In genomic region chr21:44938976-44939531, GRCh38 we compare ENCODE assay signal across 8 cellular contexts. TPM values are rescaled to one million over a fixed set of nuclear protein-coding genes. Genes with fewer than 3 reads are reported as not detected.
A peak's percentile ranks its signal among the peaks of the same experiment; 100 is the strongest.
DNase-seq lines count a peak whose midpoint lies in the region; ATAC-seq and TF ChIP-seq lines count a peak whose summit lies in the region.

No MANE protein-coding gene starts in this region.

- 74 to 81% methylated on average over 15 of the region's 15 CpGs for WGBS in sigmoid colon, 2 donors

- DNase-seq in T-helper 17 cell (no peak), glutamatergic neuron (no peak), sigmoid colon (peak; percentile 63), HT-29 (ENCODE audit: low spot score) (no peak), NCI-H748 (lab: John Stamatoyannopoulos, UW; ENCODE audit: unreplicated experiment) (no peak), NCI-H1105 (lab: John Stamatoyannopoulos, UW) (no peak)

- H3K4me1 Mint-ChIP-seq in T-helper 17 cell, result peaks cover 24% of the 10 kb centered on the region
- H3K4me1 Mint-ChIP-seq in glutamatergic neuron (ENCODE audit: low read depth, unreplicated experiment), result peaks cover 15% of the 10 kb centered on the region

- H3K36me3 Mint-ChIP-seq in T-helper 17 cell (ENCODE audit: low read depth), result peaks cover 2% of the 10 kb centered on the region
- H3K36me3 Mint-ChIP-seq in glutamatergic neuron (ENCODE audit: unreplicated experiment), result no peaks in the 10 kb centered on the region

- H3K4me3 Mint-ChIP-seq in T-helper 17 cell, result peak overlapping the region; percentile 95
- H3K4me3 Mint-ChIP-seq in glutamatergic neuron (ENCODE audit: unreplicated experiment), result peak overlapping the region; percentile 90

- no peak for TF ChIP-seq POLR2A in sigmoid colon (IDR thresholded peaks at IDR 0.05)

- ATAC-seq in T-helper 17 cell (no peak), GM21825 (IDR thresholded peaks at IDR 0.05; ENCODE audit: unreplicated experiment) (no peak)

- H3K9me3 ChIP-seq in T-helper 17 cell (ENCODE audit: control insufficient read depth, low read length, poor library complexity, severe bottlenecking), result no peaks in the 10 kb centered on the region
- no peaks in the 10 kb centered on the region for H3K9me3 ChIP-seq in sigmoid colon

- H3K4me1 ChIP-seq in sigmoid colon, result peaks cover 0 to 34% (median 27%) of the 10 kb centered on the region in 4 donors

- H3K27ac Mint-ChIP-seq in T-helper 17 cell, result peak overlapping the region; percentile 84
- H3K27ac Mint-ChIP-seq in glutamatergic neuron (ENCODE audit: unreplicated experiment), result peak overlapping the region; percentile 34

- peaks cover 8% of the 10 kb centered on the region for H3K9me3 Mint-ChIP-seq in glutamatergic neuron (ENCODE audit: unreplicated experiment)

- peak overlapping the region; percentile 39 to 81 (median 72) for H3K27ac ChIP-seq in sigmoid colon

- H3K27me3 Mint-ChIP-seq in T-helper 17 cell, result no peaks in the 10 kb centered on the region
- H3K27me3 Mint-ChIP-seq in glutamatergic neuron (ENCODE audit: unreplicated experiment), result peaks cover 13% of the 10 kb centered on the region

- peaks cover 0 to 10% (median 3%) of the 10 kb centered on the region in 4 donors for H3K36me3 ChIP-seq in sigmoid colon

- TF ChIP-seq EP300 in sigmoid colon (IDR thresholded peaks at IDR 0.05), result no peak

- peaks cover 0 to 3% (median 0%) of the 10 kb centered on the region in 3 donors for H3K27me3 ChIP-seq in sigmoid colon

- no peak for TF ChIP-seq CTCF in GM12875 (IDR thresholded peaks at IDR 0.05; ENCODE audit: borderline replicate concordance, insufficient read depth, low read depth, low read length)
- TF ChIP-seq CTCF in glutamatergic neuron (IDR thresholded peaks at IDR 0.05; ENCODE audit: partially characterized antibody, unreplicated experiment), result no peak
- TF ChIP-seq CTCF in sigmoid colon (IDR thresholded peaks at IDR 0.05), result no peak

- intact Hi-C loops in sigmoid colon (cut with DNase I), result no loop called here

- peak overlapping the region; percentile 96 for H3K4me3 ChIP-seq in GM12875 (ENCODE audit: low read depth, low read length)
- H3K4me3 ChIP-seq in sigmoid colon, result peak overlapping the region; percentile 83 to 96 (median 90)

RNA-seq across cellular contexts. Expression of gene SLX9, which starts 0.8 kb away (rescaled TPM):
- total RNA-seq in T-helper 17 cell (10 to 100 TPM; 14.0 to 15.4 TPM), glutamatergic neuron (ENCODE audit: unreplicated experiment) (30.7 TPM), sigmoid colon (10 to 100 TPM; 18.3 to 38.8 (median 22.0) TPM)
- polyA plus RNA-seq in sigmoid colon, result 10 to 100 TPM in 2 of 3 donors, 1 to 10 TPM in 1; 9.7 to 31.9 (median 15.0) TPM
- total RNA-seq in HT-29 (2014; rRNA removed; shearing (Covaris generic)), result 27.4 and 31.3 TPM in 2 replicates

RNA-seq across cellular contexts. Expression of gene ITGB2, which starts 18.4 kb away (rescaled TPM):
- total RNA-seq in T-helper 17 cell (100 to 1,000 TPM; 248 to 359 TPM), glutamatergic neuron (ENCODE audit: unreplicated experiment) (0.91 TPM), sigmoid colon (10 to 100 TPM; 14.7 to 82.0 (median 48.5) TPM)
- 100 to 1,000 TPM in 1 of 3 donors, 10 to 100 TPM in 2; 21.0 to 103 (median 60.5) TPM for polyA plus RNA-seq in sigmoid colon
- not detected in 2 replicates for total RNA-seq in HT-29 (2014; rRNA removed; shearing (Covaris generic))
